Comparison of ENCODE assay signal across 9 cellular contexts in genomic region chr1:58432813-58433668, GRCh38.
DNase-seq lines count a peak whose midpoint lies in the region; ATAC-seq lines count a peak whose summit lies in the region.
"Had no signal": no experiment of that assay in that cellular context is flagged by ENCODE, and none has a peak within 500 bp of the region (broad histone marks: within the 10 kb centered on the region; RNA-seq: fewer than 3 reads in every experiment).

No MANE protein-coding gene starts in this region.

- no peaks in the 10 kb centered on the region for H3K36me3 Mint-ChIP-seq in activated naive CD4-positive, alpha-beta T cell treated with anti-CD3 and anti-CD28 coated beads, Interleukin-2, amount 10 ng/mL, durations not matched to agents 7 days and 5 days

- no peak overlapping the region for H3K27ac ChIP-seq in right cardiac atrium (ENCODE audit: low read length)
- H3K27ac ChIP-seq: epithelial cell of prostate had no signal

- no peaks in the 10 kb centered on the region for H3K4me1 ChIP-seq in right cardiac atrium (ENCODE audit: control insufficient read depth, insufficient read depth, low read length)

- H3K27me3 Mint-ChIP-seq in activated naive CD4-positive, alpha-beta T cell treated with anti-CD3 and anti-CD28 coated beads, Interleukin-2, amount 10 ng/mL, durations not matched to agents 7 days and 5 days: no peaks in the 10 kb centered on the region

- peak; percentile 68 for ATAC-seq in Right ventricle myocardium superior (ENCODE audit: poor library complexity)
- peak; percentile 23 to 69 for ATAC-seq in right cardiac atrium
- ATAC-seq in GM21423 (IDR thresholded peaks at IDR 0.05; ENCODE audit: unreplicated experiment): no peak

- H3K27ac Mint-ChIP-seq in activated naive CD4-positive, alpha-beta T cell treated with anti-CD3 and anti-CD28 coated beads, Interleukin-2, amount 10 ng/mL, durations not matched to agents 7 days and 5 days: no peak overlapping the region

- H3K27me3 ChIP-seq in right cardiac atrium (ENCODE audit: control insufficient read depth, insufficient read depth): no peaks in the 10 kb centered on the region

- no peaks in the 10 kb centered on the region for H3K9me3 Mint-ChIP-seq in activated naive CD4-positive, alpha-beta T cell treated with anti-CD3 and anti-CD28 coated beads, Interleukin-2, amount 10 ng/mL, durations not matched to agents 7 days and 5 days

- DNase-seq in Right ventricle myocardium superior (peak; percentile 47), cardiac septum (ENCODE audit: low spot score) (no peak), T1000 (lab: John Stamatoyannopoulos, UW) (peak; percentile 60), right cardiac atrium (peak in 1 of 3 donors; percentile 72), HuH-7.5 (ENCODE audit: low spot score) (no peak), NCI-H1048 (lab: John Stamatoyannopoulos, UW) (no peak)
- no peak for DNase-seq in activated naive CD4-positive, alpha-beta T cell treated with anti-CD3 and anti-CD28 coated beads, Interleukin-2, amount 10 ng/mL, durations not matched to agents 7 days and 5 days

- WGBS in right cardiac atrium: 26% methylated on average over 10 of the region's 10 CpGs

- no peaks in the 10 kb centered on the region for H3K4me1 Mint-ChIP-seq in activated naive CD4-positive, alpha-beta T cell treated with anti-CD3 and anti-CD28 coated beads, Interleukin-2, amount 10 ng/mL, durations not matched to agents 7 days and 5 days

- no peak overlapping the region for H3K4me3 Mint-ChIP-seq in activated naive CD4-positive, alpha-beta T cell treated with anti-CD3 and anti-CD28 coated beads, Interleukin-2, amount 10 ng/mL, durations not matched to agents 7 days and 5 days

- no peak overlapping the region for H3K4me3 ChIP-seq in right cardiac atrium (ENCODE audit: low read length)

- intact Hi-C loops in Right ventricle myocardium superior (cut with DNase I) (no loop called here), cardiac septum (cut with DNase I) (no loop called here), right cardiac atrium (cut with DNase I) (no loop called here)

- CTCF ChIA-PET in activated naive CD4-positive, alpha-beta T cell treated with anti-CD3 and anti-CD28 coated beads, Interleukin-2, amount 10 ng/mL, durations not matched to agents 7 days and 5 days (lab: Charles Lee): no interaction called here

- no peaks in the 10 kb centered on the region for H3K9me3 ChIP-seq in right cardiac atrium (ENCODE audit: control insufficient read depth, low read length)

Comparison
In these comparisons a context has a peak if more than half of its experiments do, and no peak if none do; other contexts are left out.
1. DNase-seq: peak in Right ventricle myocardium superior (single experiment) and T1000 (single experiment); none in cardiac septum (single experiment), HuH-7.5 (single experiment), NCI-H1048 (single experiment) and activated naive CD4-positive, alpha-beta T cell treated with anti-CD3 and anti-CD28 coated beads, Interleukin-2, amount 10 ng/mL, durations not matched to agents 7 days and 5 days (single experiment).